ENCODE assay signal across 8 cellular contexts in genomic region chr11:13337986-13338436, GRCh38.
DNase-seq lines count a peak whose midpoint lies in the region; ATAC-seq, FAIRE-seq and TF ChIP-seq lines count a peak whose summit lies in the region.

No MANE protein-coding gene starts in this region.

- H3K4me3 ChIP-seq in HepG2 (replicated peaks in 1 of 3; ENCODE audit: insufficient read depth in 1 of 3, low read depth in 2 of 3, low read length in 3 of 3) = no peak overlapping the region
- H3K4me3 ChIP-seq in right lobe of liver = peak overlapping the region in 1 of 3 donors; percentile 26
- peak overlapping the region in 3 of 4 donors; percentile 1 to 30 (median 13) for H3K4me3 ChIP-seq in tibial nerve

- FAIRE-seq in HepG2 (lab: Jason Lieb, UNC) = no peak
- FAIRE-seq in H54 (lab: Jason Lieb, UNC) = no peak

- H3K27me3 ChIP-seq in HepG2 (ENCODE audit: control insufficient read depth in 1 of 2, insufficient read depth in 2 of 2, low read length in 2 of 2) (no peaks in the 10 kb centered on the region; a peak in 1 of 5 replicates), right lobe of liver (no peaks in the 10 kb centered on the region), tibial nerve (no peaks in the 10 kb centered on the region)

- BruUV-seq in HepG2 (replicated peaks; lab: Mats Ljungman, UMichigan) = no TSS peak

- TF ChIP-seq POLR2A in HepG2 (IDR thresholded peaks at IDR 0.05; ENCODE audit: insufficient read depth in 1 of 2, low read depth in 2 of 2, low read length in 2 of 2) (no peak), right lobe of liver (IDR thresholded peaks at IDR 0.05) (no peak), tibial nerve (IDR thresholded peaks at IDR 0.05) (no peak), H54 (IDR thresholded peaks at IDR 0.05; ENCODE audit: low read depth, low read length) (no peak)

- CTCF ChIA-PET in HepG2 (lab: Yijun Ruan, JAX; ENCODE audit: low intra/inter-chr PET ratio, low total read pairs) = no interaction called here

- no peak for TF ChIP-seq RAD21 in HepG2 (CRISPR knock-in tag; IDR thresholded peaks at IDR 0.05)

- intact Hi-C loops in HepG2 (cut with micrococcal nuclease; ENCODE audit: unreplicated experiment) = loop anchor here (10.0 kb wide), 1 partner anchor 63 kb away; the partner anchor contains the start of gene BMAL1
- intact Hi-C loops in right lobe of liver (cut with DNase I) = loop anchor here in 1 of 2 donors (10.0 kb wide), 1 partner anchor 53 kb away; no protein-coding TSS in a partner anchor

- POLR2A ChIA-PET in HepG2 (lab: Yijun Ruan, JAX) = no interaction called here

- H4K20me1 ChIP-seq in HepG2 (ENCODE audit: insufficient read depth, low read length) = no peaks in the 10 kb centered on the region

- H3K4me1 Mint-ChIP-seq in T-helper 17 cell = peaks cover 66% of the 10 kb centered on the region

- H3K27ac ChIP-seq in HepG2 (ENCODE audit: extremely low read length, insufficient read depth, low read length) (no peak overlapping the region), right lobe of liver (peak overlapping the region in 1 of 3 donors; percentile 43), tibial nerve (peak overlapping the region in 3 of 4 donors; percentile 61 to 83 (median 81))

- TF ChIP-seq CTCF in HepG2 (CRISPR knock-in tag; IDR thresholded peaks at IDR 0.05) (no peak), right lobe of liver (IDR thresholded peaks at IDR 0.05) (no peak), tibial nerve (IDR thresholded peaks at IDR 0.05) (no peak)

- H3K27me3 Mint-ChIP-seq in T-helper 17 cell = no peaks in the 10 kb centered on the region

- H3K4me2 ChIP-seq in HepG2 (ENCODE audit: low read depth, low read length) = 0 out of 2 replicates have a peak overlapping the region, but pooled peaks have one; percentile 10

- no peak overlapping the region for H2AFZ ChIP-seq in HepG2 (ENCODE audit: low read length)

- ATAC-seq in HepG2 = no peak
- ATAC-seq in right lobe of liver = no peak
- no peak for ATAC-seq in T-helper 17 cell
- no peak for ATAC-seq in HG03108 (IDR thresholded peaks at IDR 0.05; ENCODE audit: unreplicated experiment)
- no peak for ATAC-seq in HG03571 (IDR thresholded peaks at IDR 0.05; ENCODE audit: unreplicated experiment)

- no peaks in the 10 kb centered on the region for H3K36me3 Mint-ChIP-seq in T-helper 17 cell (ENCODE audit: low read depth)

- H3K27ac Mint-ChIP-seq in T-helper 17 cell = peak overlapping the region; percentile 94

- H3K79me2 ChIP-seq in HepG2 (ENCODE audit: insufficient read depth, low read length) = no peaks in the 10 kb centered on the region

- DNase-seq in HepG2 (ENCODE audit: low spot score) = no peak
- DNase-seq in right lobe of liver = no peak
- no peak for DNase-seq in T-helper 17 cell
- peak; percentile 64 for DNase-seq in glomerular visceral epithelial cell (ENCODE audit: extremely low spot score)
- no peak for DNase-seq in tibial nerve (ENCODE audit: low spot score in 2 of 2)
- DNase-seq in H54 (ENCODE audit: insufficient read length, low spot score) = no peak

- H3K4me1 ChIP-seq in HepG2 (ENCODE audit: insufficient read depth, low read length) = peaks cover 27% of the 10 kb centered on the region
- H3K4me1 ChIP-seq in right lobe of liver = peaks cover 0 to 88% (median 38%) of the 10 kb centered on the region in 4 donors
- peaks cover 0 to 65% (median 34%) of the 10 kb centered on the region in 4 donors for H3K4me1 ChIP-seq in tibial nerve

- H3K9me3 ChIP-seq in HepG2 (ENCODE audit: low read length) (no peaks in the 10 kb centered on the region), right lobe of liver (no peaks in the 10 kb centered on the region), T-helper 17 cell (ENCODE audit: control insufficient read depth, low read length, poor library complexity, severe bottlenecking) (no peaks in the 10 kb centered on the region), tibial nerve (no peaks in the 10 kb centered on the region)

- TF ChIP-seq EP300 in HepG2 (IDR thresholded peaks at IDR 0.05; ENCODE audit: low read depth in 2 of 2, low read length in 2 of 2) = no peak
- no peak for TF ChIP-seq EP300 in HepG2 (CRISPR knock-in tag; IDR thresholded peaks at IDR 0.05; ENCODE audit: borderline replicate concordance)
- TF ChIP-seq EP300 in tibial nerve (IDR thresholded peaks at IDR 0.05) = peak in 1 of 2 donors; percentile 21

- in situ Hi-C loops in HepG2 (cut with HindIII; ENCODE audit: extremely low pct_ligation_motif_present, low pct_unique_long_range_greater_than_20kb) = no loop called here

- H3K9ac ChIP-seq in HepG2 (ENCODE audit: insufficient read depth, low read depth, low read length) = no peak overlapping the region

- peak overlapping the region; percentile 59 for H3K4me3 Mint-ChIP-seq in T-helper 17 cell

- H3K36me3 ChIP-seq in HepG2 (replicated peaks in 1 of 2; ENCODE audit: control insufficient read depth in 1 of 2, insufficient read depth in 2 of 2, low read length in 2 of 2) = no peaks in the 10 kb centered on the region
- no peaks in the 10 kb centered on the region for H3K36me3 ChIP-seq in right lobe of liver
- H3K36me3 ChIP-seq in tibial nerve = peaks cover 0 to 4% (median 0%) of the 10 kb centered on the region in 3 donors

- WGBS in HepG2 (ENCODE audit: low lambda C conversion rate) = 28% methylated on average over 6 of the region's 6 CpGs
- 2% methylated on average over 6 of the region's 6 CpGs for WGBS in right lobe of liver (ENCODE audit: insufficient coverage, low coverage, low lambda C conversion rate, missing lambda C conversion rate)
- 1 to 2% methylated on average over 6 of the region's 6 CpGs for WGBS in tibial nerve, 2 donors

TF ChIP-seq in HepG2, 621 proteins besides CTCF, POLR2A, EP300 and RAD21:
- TF ChIP-seq ATF7 (IDR thresholded peaks at IDR 0.05) (peak; percentile 37; the same call in 1 of the 2 replicates), ATF7 (CRISPR knock-in tag; IDR thresholded peaks at IDR 0.05) (no peak)
- TF ChIP-seq, protein P1, sequence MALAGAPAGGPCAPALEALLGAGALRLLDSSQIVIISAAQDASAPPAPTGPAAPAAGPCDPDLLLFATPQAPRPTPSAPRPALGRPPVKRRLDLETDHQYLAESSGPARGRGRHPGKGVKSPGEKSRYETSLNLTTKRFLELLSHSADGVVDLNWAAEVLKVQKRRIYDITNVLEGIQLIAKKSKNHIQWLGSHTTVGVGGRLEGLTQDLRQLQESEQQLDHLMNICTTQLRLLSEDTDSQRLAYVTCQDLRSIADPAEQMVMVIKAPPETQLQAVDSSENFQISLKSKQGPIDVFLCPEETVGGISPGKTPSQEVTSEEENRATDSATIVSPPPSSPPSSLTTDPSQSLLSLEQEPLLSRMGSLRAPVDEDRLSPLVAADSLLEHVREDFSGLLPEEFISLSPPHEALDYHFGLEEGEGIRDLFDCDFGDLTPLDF (CRISPR knock-in tag; IDR thresholded peaks at IDR 0.05) = no peak

Comparison
In these comparisons a context has a peak if more than half of its experiments do, and no peak if none do; other contexts are left out.
1. H3K4me3 ChIP-seq: peak in tibial nerve (3 of 4); none in HepG2 (0 of 3).